ENCODE assay signal across 11 cellular contexts in genomic region chr10:70742537-70743429, GRCh38. TPM values are rescaled to one million over a fixed set of nuclear protein-coding genes. Genes with fewer than 3 reads are reported as not detected.
A peak's percentile ranks its signal among the peaks of the same experiment; 100 is the strongest.
DNase-seq lines count a peak whose midpoint lies in the region; ATAC-seq, FAIRE-seq and TF ChIP-seq lines count a peak whose summit lies in the region.
"Had no signal": no experiment of that assay in that cellular context is flagged by ENCODE, and none has a peak within 500 bp of the region (broad histone marks: within the 10 kb centered on the region; RNA-seq: fewer than 3 reads in every experiment).

No MANE protein-coding gene starts in this region.

- DNase-seq in EH (ENCODE audit: low read depth) (peak; percentile 89), SJCRH30 (peak; percentile 20 to 49), fibroblast of the aortic adventitia (ENCODE audit: low read depth) (peak; percentile 89), pancreas (peak in 1 of 6 donors; percentile 35), activated gamma-delta T cell (lab: John Stamatoyannopoulos, UW) (no peak), RWPE1 (ENCODE audit: low spot score) (no peak)
- no peak for DNase-seq in stimulated activated naive CD4-positive, alpha-beta T cell treated with Interleukin-2 at 50 U/mL for 16 hours (lab: John Stamatoyannopoulos, UW)
- DNase-seq: activated CD4-positive, CD25-positive, alpha-beta regulatory T cell treated with anti-CD3 and anti-CD28 coated beads, Interleukin-2, amount 50 U/mL, for 72 hours had no signal

- CTCF ChIA-PET in RWPE1 (lab: Yijun Ruan, JAX): interaction anchor here (0.6 to 1.0 kb wide), 2 partner anchors 12 to 36 kb away, joined by 3 read pairs; no protein-coding TSS in a partner anchor

- no peak overlapping the region for H3K4me3 ChIP-seq in SJCRH30
- no peak overlapping the region for H3K4me3 ChIP-seq in fibroblast of the aortic adventitia (ENCODE audit: low read depth, low read length)
- no peak overlapping the region for H3K4me3 ChIP-seq in pancreas
- H3K4me3 ChIP-seq: body of pancreas had no signal

- FAIRE-seq in pancreas (lab: Jason Lieb, UNC): no peak

- H3K27ac ChIP-seq in SJCRH30: peak overlapping the region; percentile 6; the same call in 1 of the 2 replicates
- no peak overlapping the region for H3K27ac ChIP-seq in pancreas
- no peak overlapping the region for H3K27ac ChIP-seq in RWPE1
- H3K27ac ChIP-seq: body of pancreas had no signal

- H3K27me3 ChIP-seq in SJCRH30 (no peaks in the 10 kb centered on the region), pancreas (no peaks in the 10 kb centered on the region)
- H3K27me3 ChIP-seq: body of pancreas had no signal

- POLR2A ChIA-PET in RWPE1 (lab: Yijun Ruan, JAX; ENCODE audit: low non-redundant PET): no interaction called here

- no peak for TF ChIP-seq CTCF in fibroblast of the aortic adventitia (IDR thresholded peaks at IDR 0.05; ENCODE audit: insufficient read depth, low read length)
- no peak for TF ChIP-seq CTCF in pancreas (IDR thresholded peaks at IDR 0.05)
- TF ChIP-seq CTCF in RWPE1 (conservative IDR thresholded peaks at IDR 0.05; ENCODE audit: low read depth): no peak

- no peaks in the 10 kb centered on the region; the same call in 1 of the 2 replicates for H3K4me1 ChIP-seq in SJCRH30
- H3K4me1 ChIP-seq in pancreas: no peaks in the 10 kb centered on the region
- H3K4me1 ChIP-seq: body of pancreas had no signal

- no peaks in the 10 kb centered on the region for H3K9me3 ChIP-seq in SJCRH30 (replicated peaks)
- H3K9me3 ChIP-seq in pancreas: no peaks in the 10 kb centered on the region
- H3K9me3 ChIP-seq: body of pancreas had no signal

- H3K36me3 ChIP-seq in SJCRH30 (peaks cover 9% of the 10 kb centered on the region), pancreas (no peaks in the 10 kb centered on the region)

- ATAC-seq in pancreas (peak in 3 of 4 donors; percentile 30 to 84 (median 72)), HG03520 (IDR thresholded peaks at IDR 0.05; ENCODE audit: unreplicated experiment) (no peak)
- ATAC-seq: body of pancreas had no signal

- intact Hi-C loops in pancreas (cut with DNase I): no loop called here

- 38 to 39% methylated on average over 8 of the region's 8 CpGs for WGBS in pancreas, 2 donors

RNA-seq across cellular contexts. Expression of gene TBATA, which starts 42.4 kb away (rescaled TPM):
- total RNA-seq in SJCRH30 (2014; rRNA removed; shearing (Covaris generic)): not detected in 2 replicates
- total RNA-seq in fibroblast of the aortic adventitia (ENCODE audit: low replicate concordance): not detected in 2 replicates
- total RNA-seq in pancreas: not detected
- polyA plus RNA-seq in pancreas: not detected
- total RNA-seq: body of pancreas, temporal lobe had no signal

Comparison
In these comparisons a context has a peak if more than half of its experiments do, and no peak if none do; other contexts are left out.
1. DNase-seq: peak in EH (single experiment), SJCRH30 (2 of 2) and fibroblast of the aortic adventitia (single experiment); none in stimulated activated naive CD4-positive, alpha-beta T cell treated with Interleukin-2 at 50 U/mL for 16 hours (single experiment), activated gamma-delta T cell (single experiment) and RWPE1 (single experiment).